ENCODE assay signal across 8 cellular contexts in genomic region chr6:46419576-46420002, GRCh38.
DNase-seq lines count a peak whose midpoint lies in the region; ATAC-seq and TF ChIP-seq lines count a peak whose summit lies in the region.

No MANE protein-coding gene starts in this region.

- H3K36me3 ChIP-seq in GM06990 (ENCODE audit: control insufficient read depth, insufficient read depth, low read length): no peaks in the 10 kb centered on the region

- intact Hi-C loops in activated T-helper 1 cell treated with anti-CD3 and anti-CD28 coated beads, Interleukin-12 subunit alpha, Interleukin-12 subunit beta, Interleukin-2, Interleukin-4 antibody, amounts not matched to agents 30 ng/mL and 10 ng/mL and 1 ng/mL, durations not matched to agents 14 hours and 24 hours and 36 hours (cut with micrococcal nuclease): loop anchor here (1.0 to 5.0 kb wide), 3 partner anchors 207 to 628 kb away; no protein-coding TSS in a partner anchor

- H3K4me3 Mint-ChIP-seq in activated T-helper 1 cell treated with anti-CD3 and anti-CD28 coated beads, Interleukin-12 subunit alpha, Interleukin-12 subunit beta, Interleukin-2, Interleukin-4 antibody, amounts not matched to agents 30 ng/mL and 10 ng/mL and 1 ng/mL, durations not matched to agents 14 hours and 24 hours and 36 hours: no peak overlapping the region

- no peak overlapping the region for H3K4me3 ChIP-seq in AG04449 (ENCODE audit: low read depth, low read length)
- H3K4me3 ChIP-seq in GM06990 (replicated peaks; ENCODE audit: low read depth, low read length): no peak overlapping the region
- no peak overlapping the region for H3K4me3 ChIP-seq in fibroblast of mammary gland (ENCODE audit: control insufficient read depth, low read depth, low read length)

- no peak overlapping the region for H3K27ac Mint-ChIP-seq in activated T-helper 1 cell treated with anti-CD3 and anti-CD28 coated beads, Interleukin-12 subunit alpha, Interleukin-12 subunit beta, Interleukin-2, Interleukin-4 antibody, amounts not matched to agents 30 ng/mL and 10 ng/mL and 1 ng/mL, durations not matched to agents 14 hours and 24 hours and 36 hours

- TF ChIP-seq CTCF in AG04449 (IDR thresholded peaks at IDR 0.05; ENCODE audit: insufficient read depth, low read length, missing control alignments) (peak; percentile 60), GM06990 (IDR thresholded peaks at IDR 0.05; ENCODE audit: insufficient read depth, low read length, poor library complexity, severe bottlenecking) (peak; percentile 70), fibroblast of mammary gland (conservative IDR thresholded peaks at IDR 0.05; ENCODE audit: control insufficient read depth, insufficient read depth, low read depth, low read length) (peak; percentile 82)

- CTCF ChIA-PET in AG04449 (lab: Yijun Ruan, JAX): interaction anchor here (0.7 to 3.5 kb wide), 10 partner anchors 14 to 571 kb away, joined by 3 to 15 read pairs (median 3); partner anchors contain the start of gene RCAN2

- POLR2A ChIA-PET in AG04449 (lab: Yijun Ruan, JAX): no interaction called here

- no peaks in the 10 kb centered on the region for H3K9me3 Mint-ChIP-seq in activated T-helper 1 cell treated with anti-CD3 and anti-CD28 coated beads, Interleukin-12 subunit alpha, Interleukin-12 subunit beta, Interleukin-2, Interleukin-4 antibody, amounts not matched to agents 30 ng/mL and 10 ng/mL and 1 ng/mL, durations not matched to agents 14 hours and 24 hours and 36 hours

- DNase-seq in AG04449 (ENCODE audit: low read depth, low spot score) (no peak), GM06990 (ENCODE audit: extremely low read depth, insufficient read length) (no peak), NCI-H1436 (lab: John Stamatoyannopoulos, UW) (peak; percentile 71), T1000 (lab: John Stamatoyannopoulos, UW) (peak; percentile 47), fibroblast of mammary gland (ENCODE audit: low read depth) (peak; percentile 80), nucleus accumbens (lab: John Stamatoyannopoulos, UW) (peak in 42 of 56 donors; percentile 2 to 85 (median 39))
- no peak for DNase-seq in activated T-helper 1 cell treated with anti-CD3 and anti-CD28 coated beads, Interleukin-12 subunit alpha, Interleukin-12 subunit beta, Interleukin-2, Interleukin-4 antibody, amounts not matched to agents 30 ng/mL and 10 ng/mL and 1 ng/mL, durations not matched to agents 14 hours and 24 hours and 36 hours (ENCODE audit: low spot score)

- no peaks in the 10 kb centered on the region for H3K27me3 ChIP-seq in GM06990 (replicated peaks; ENCODE audit: control insufficient read depth, insufficient read depth, low read length)

- no peak for ATAC-seq in HG03342 (IDR thresholded peaks at IDR 0.05; ENCODE audit: unreplicated experiment)

- H3K27me3 Mint-ChIP-seq in activated T-helper 1 cell treated with anti-CD3 and anti-CD28 coated beads, Interleukin-12 subunit alpha, Interleukin-12 subunit beta, Interleukin-2, Interleukin-4 antibody, amounts not matched to agents 30 ng/mL and 10 ng/mL and 1 ng/mL, durations not matched to agents 14 hours and 24 hours and 36 hours (ENCODE audit: insufficient read depth): peaks cover 17% of the 10 kb centered on the region

- H3K4me1 Mint-ChIP-seq in activated T-helper 1 cell treated with anti-CD3 and anti-CD28 coated beads, Interleukin-12 subunit alpha, Interleukin-12 subunit beta, Interleukin-2, Interleukin-4 antibody, amounts not matched to agents 30 ng/mL and 10 ng/mL and 1 ng/mL, durations not matched to agents 14 hours and 24 hours and 36 hours (ENCODE audit: low read depth): no peaks in the 10 kb centered on the region

- no peaks in the 10 kb centered on the region for H3K36me3 Mint-ChIP-seq in activated T-helper 1 cell treated with anti-CD3 and anti-CD28 coated beads, Interleukin-12 subunit alpha, Interleukin-12 subunit beta, Interleukin-2, Interleukin-4 antibody, amounts not matched to agents 30 ng/mL and 10 ng/mL and 1 ng/mL, durations not matched to agents 14 hours and 24 hours and 36 hours (ENCODE audit: low read depth)

Comparison
In these comparisons a context has a peak if more than half of its experiments do, and no peak if none do; other contexts are left out.
1. DNase-seq: peak in NCI-H1436 (single experiment), T1000 (single experiment), fibroblast of mammary gland (single experiment) and nucleus accumbens (42 of 56); none in AG04449 (single experiment), GM06990 (single experiment) and activated T-helper 1 cell treated with anti-CD3 and anti-CD28 coated beads, Interleukin-12 subunit alpha, Interleukin-12 subunit beta, Interleukin-2, Interleukin-4 antibody, amounts not matched to agents 30 ng/mL and 10 ng/mL and 1 ng/mL, durations not matched to agents 14 hours and 24 hours and 36 hours (single experiment).
2. Peak in every context shown above with its lines, with median percentiles within 50 percentile points of each other: CTCF ChIP-seq.